30 cellular contexts compared by ENCODE assay signal in genomic region chr5:125476888-125477585, GRCh38.
DNase-seq lines count a peak whose midpoint lies in the region; FAIRE-seq and TF ChIP-seq lines count a peak whose summit lies in the region.
"Had no signal": no experiment of that assay in that cellular context is flagged by ENCODE, and none has a peak within 500 bp of the region (broad histone marks: within the 10 kb centered on the region; RNA-seq: fewer than 3 reads in every experiment).

No MANE protein-coding gene starts in this region.

- H3K27me3 ChIP-seq in bronchial epithelial cell (ENCODE audit: control insufficient read depth, insufficient read depth, low read length) (no peaks in the 10 kb centered on the region), suprapubic skin (no peaks in the 10 kb centered on the region), tibial nerve (no peaks in the 10 kb centered on the region)
- H3K27me3 ChIP-seq: body of pancreas had no signal

- no peak overlapping the region for H3K27ac Mint-ChIP-seq in activated CD4-positive, alpha-beta memory T cell treated with anti-CD3 and anti-CD28 coated beads for 36 hours
- H3K27ac Mint-ChIP-seq: activated B cell treated with CpG ODN at 0.5 μM for 24 hours; activated naive CD8-positive, alpha-beta T cell; activated T-helper 2 cell treated with anti-CD3 and anti-CD28 coated beads, Interferon-gamma antibody, Interleukin-2, Interleukin-4, amounts not matched to agents 10 μg/mL and 5 μg/mL and 100 μg/mL, durations not matched to agents 14 hours and 24 hours and 36 hours; CD8-positive, alpha-beta T cell; HFFc6; naive thymus-derived CD8-positive, alpha-beta T cell had no signal

- FAIRE-seq in bronchial epithelial cell (lab: Jason Lieb, UNC): no peak
- FAIRE-seq: A204.1, colon, G401.6, GM19239, small intestine had no signal

- intact Hi-C loops in activated CD4-positive, alpha-beta memory T cell treated with anti-CD3 and anti-CD28 coated beads for 36 hours (cut with micrococcal nuclease): no loop called here

- no peak for TF ChIP-seq EP300 in suprapubic skin (IDR thresholded peaks at IDR 0.05)
- no peak for TF ChIP-seq EP300 in tibial nerve (IDR thresholded peaks at IDR 0.05)

- H3K4me1 Mint-ChIP-seq in activated CD4-positive, alpha-beta memory T cell treated with anti-CD3 and anti-CD28 coated beads for 36 hours (ENCODE audit: low read depth): no peaks in the 10 kb centered on the region
- H3K4me1 Mint-ChIP-seq: activated B cell treated with CpG ODN at 0.5 μM for 24 hours; naive thymus-derived CD8-positive, alpha-beta T cell had no signal

- POLR2A ChIA-PET in activated CD4-positive, alpha-beta memory T cell treated with anti-CD3 and anti-CD28 coated beads for 36 hours (lab: Charles Lee): no interaction called here

- peaks cover 9% of the 10 kb centered on the region for H3K9me3 Mint-ChIP-seq in activated CD4-positive, alpha-beta memory T cell treated with anti-CD3 and anti-CD28 coated beads for 36 hours
- H3K9me3 Mint-ChIP-seq: activated B cell treated with CpG ODN at 0.5 μM for 24 hours; activated T-helper 2 cell treated with anti-CD3 and anti-CD28 coated beads, Interferon-gamma antibody, Interleukin-2, Interleukin-4, amounts not matched to agents 10 μg/mL and 5 μg/mL and 100 μg/mL, durations not matched to agents 14 hours and 24 hours and 36 hours; HFFc6 had no signal

- 86% methylated on average over 3 of the region's 3 CpGs for WGBS in suprapubic skin
- WGBS in tibial nerve, 2 donors: 86 to 92% methylated on average over 3 of the region's 3 CpGs

- H3K36me3 Mint-ChIP-seq in activated CD4-positive, alpha-beta memory T cell treated with anti-CD3 and anti-CD28 coated beads for 36 hours: no peaks in the 10 kb centered on the region
- H3K36me3 Mint-ChIP-seq: activated naive CD8-positive, alpha-beta T cell; CD8-positive, alpha-beta T cell; naive thymus-derived CD8-positive, alpha-beta T cell had no signal

- peak; percentile 5 for DNase-seq in AG08396 (ENCODE audit: low spot score)
- DNase-seq in M059J (ENCODE audit: low read depth): peak; percentile 51
- DNase-seq in bronchial epithelial cell (ENCODE audit: low read depth): peak; percentile 53
- DNase-seq in iris pigment epithelial cell (ENCODE audit: low read depth): peak; percentile 52
- DNase-seq in activated CD4-positive, alpha-beta memory T cell treated with anti-CD3 and anti-CD28 coated beads for 36 hours: no peak
- no peak for DNase-seq in NOMO-1 treated with DMSO at 0.1 percent for 48 hours (lab: John Stamatoyannopoulos, UW; ENCODE audit: unreplicated experiment)
- DNase-seq in suprapubic skin (ENCODE audit: low spot score in 2 of 2): no peak
- no peak for DNase-seq in tibial nerve (ENCODE audit: low spot score in 2 of 2)
- DNase-seq: activated B cell treated with CpG ODN at 0.5 μM for 24 hours; activated CD4-positive, alpha-beta T cell treated with anti-CD3 and anti-CD28 coated beads, Interleukin-2, amount 50 U/mL, for 4 hours; body of pancreas; CD8-positive, alpha-beta T cell; DMS 273 treated with DMSO at 0.1 percent for 48 hours; effector memory CD4-positive, alpha-beta T cell; HFFc6; KG1; midbrain; naive thymus-derived CD8-positive, alpha-beta T cell; NCI-H1436; NCI-H2171; NCI-H524 treated with DMSO at 0.1 percent for 48 hours; occipital lobe; small intestine; stimulated activated CD4-positive, alpha-beta T cell treated with anti-CD3 and anti-CD28 coated beads, Interleukin-1b, Interleukin-23, amount 100 ng/mL, for 48 hours had no signal

- H3K27me3 Mint-ChIP-seq in activated CD4-positive, alpha-beta memory T cell treated with anti-CD3 and anti-CD28 coated beads for 36 hours: no peaks in the 10 kb centered on the region
- H3K27me3 Mint-ChIP-seq: activated B cell treated with CpG ODN at 0.5 μM for 24 hours; activated naive CD8-positive, alpha-beta T cell; naive thymus-derived CD8-positive, alpha-beta T cell had no signal

- TF ChIP-seq CTCF in bronchial epithelial cell (IDR thresholded peaks at IDR 0.05; ENCODE audit: insufficient read depth, low read length, severe bottlenecking) (no peak), suprapubic skin (IDR thresholded peaks at IDR 0.05) (no peak), tibial nerve (IDR thresholded peaks at IDR 0.05) (no peak)

- TF ChIP-seq POLR2A in suprapubic skin (IDR thresholded peaks at IDR 0.05) (no peak), tibial nerve (IDR thresholded peaks at IDR 0.05) (no peak)

- H3K4me1 ChIP-seq in suprapubic skin (peaks cover 15% of the 10 kb centered on the region), tibial nerve (no peaks in the 10 kb centered on the region)
- H3K4me1 ChIP-seq: body of pancreas had no signal

- no peaks in the 10 kb centered on the region for H3K9me3 ChIP-seq in suprapubic skin
- no peaks in the 10 kb centered on the region for H3K9me3 ChIP-seq in tibial nerve
- H3K9me3 ChIP-seq: body of pancreas had no signal

- H3K4me3 ChIP-seq in bronchial epithelial cell (ENCODE audit: low read depth, low read length) (no peak overlapping the region), suprapubic skin (no peak overlapping the region), tibial nerve (no peak overlapping the region)
- H3K4me3 ChIP-seq: body of pancreas had no signal

- no peaks in the 10 kb centered on the region for H3K36me3 ChIP-seq in bronchial epithelial cell (ENCODE audit: control insufficient read depth, insufficient read depth, low read length)
- no peaks in the 10 kb centered on the region for H3K36me3 ChIP-seq in suprapubic skin
- H3K36me3 ChIP-seq in tibial nerve: no peaks in the 10 kb centered on the region

- H3K27ac ChIP-seq in suprapubic skin (no peak overlapping the region), tibial nerve (no peak overlapping the region)
- H3K27ac ChIP-seq: body of pancreas had no signal

- CTCF ChIA-PET in activated CD4-positive, alpha-beta memory T cell treated with anti-CD3 and anti-CD28 coated beads for 36 hours (lab: Charles Lee): no interaction called here

- no peak overlapping the region for H3K4me3 Mint-ChIP-seq in activated CD4-positive, alpha-beta memory T cell treated with anti-CD3 and anti-CD28 coated beads for 36 hours
- H3K4me3 Mint-ChIP-seq: activated B cell treated with CpG ODN at 0.5 μM for 24 hours; activated naive CD8-positive, alpha-beta T cell; CD8-positive, alpha-beta T cell; HFFc6; naive thymus-derived CD8-positive, alpha-beta T cell had no signal

Comparison
In these comparisons a context has a peak if more than half of its experiments do, and no peak if none do; other contexts are left out.
1. DNase-seq: peak in AG08396 (single experiment), M059J (single experiment), bronchial epithelial cell (single experiment) and iris pigment epithelial cell (single experiment); none in activated CD4-positive, alpha-beta memory T cell treated with anti-CD3 and anti-CD28 coated beads for 36 hours (single experiment), NOMO-1 treated with DMSO at 0.1 percent for 48 hours (single experiment), suprapubic skin (0 of 2) and tibial nerve (0 of 2).